ENCODE assay signal across 21 cellular contexts in the genomic region with DNA sequence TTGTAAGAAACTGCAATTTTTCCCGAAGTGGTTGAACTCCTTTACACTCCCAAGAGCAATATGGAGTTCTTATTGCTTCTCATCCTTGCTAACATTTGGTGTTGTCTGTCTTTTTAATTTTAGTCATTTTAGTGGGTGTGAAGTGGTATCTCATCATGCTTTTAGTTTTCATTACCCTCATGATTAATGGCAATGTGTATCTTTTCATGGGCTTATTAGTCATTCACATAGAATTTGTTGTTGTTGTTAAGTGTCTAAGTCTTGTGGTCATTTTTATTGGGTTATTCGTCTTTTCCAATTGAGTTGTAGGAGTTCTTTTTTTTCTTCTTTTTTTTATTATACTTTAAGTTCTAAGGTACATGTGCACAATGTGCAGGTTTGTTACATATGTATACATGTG.
"Had no signal": no experiment of that assay in that cellular context is flagged by ENCODE, and none has a peak within 500 bp of the region (broad histone marks: within the 10 kb centered on the region; RNA-seq: fewer than 3 reads in every experiment).

No MANE protein-coding gene starts in this region.

- H3K4me3 Mint-ChIP-seq: dendritic cell treated with granulocyte-macrophage colony-stimulating factor and Interleukin-4, amounts not matched to agents 40 ng/mL and 50 ng/mL, for 4 days; effector memory CD8-positive, alpha-beta T cell; naive thymus-derived CD4-positive, alpha-beta T cell; neural progenitor cell; stimulated activated effector memory CD8-positive, alpha-beta T cell treated with anti-CD3 and anti-CD28 coated beads, Interleukin-12 subunit alpha, Interleukin-12 subunit beta, amount 100 ng/mL, for 72 hours had no signal

- H3K27ac ChIP-seq: hepatocyte, neural progenitor cell, psoas muscle, right lobe of liver, suprapubic skin, thyroid gland, upper lobe of left lung, uterus had no signal

- H3K4me1 Mint-ChIP-seq: stimulated activated effector memory CD8-positive, alpha-beta T cell treated with anti-CD3 and anti-CD28 coated beads, Interleukin-12 subunit alpha, Interleukin-12 subunit beta, amount 100 ng/mL, for 72 hours had no signal

- H3K36me3 Mint-ChIP-seq: neural progenitor cell; stimulated activated effector memory CD8-positive, alpha-beta T cell treated with anti-CD3 and anti-CD28 coated beads, Interleukin-12 subunit alpha, Interleukin-12 subunit beta, amount 100 ng/mL, for 72 hours had no signal

- H3K27me3 ChIP-seq: hepatocyte, neural progenitor cell, right lobe of liver, suprapubic skin, thyroid gland, upper lobe of left lung, uterus had no signal

- H3K9ac ChIP-seq: neural progenitor cell had no signal

- H3K27me3 Mint-ChIP-seq: dendritic cell treated with granulocyte-macrophage colony-stimulating factor and Interleukin-4, amounts not matched to agents 40 ng/mL and 50 ng/mL, for 4 days; naive thymus-derived CD4-positive, alpha-beta T cell had no signal

- H3K36me3 ChIP-seq: neural progenitor cell, right lobe of liver, suprapubic skin, thyroid gland, upper lobe of left lung, uterus had no signal

- DNase-seq: effector memory CD8-positive, alpha-beta T cell; head of caudate nucleus; left colon; left ventricle myocardium superior; naive thymus-derived CD4-positive, alpha-beta T cell; occipital lobe; psoas muscle; retina; right lobe of liver; stimulated activated CD4-positive, alpha-beta T cell treated with anti-CD3 and anti-CD28 coated beads, Interleukin-4, amount 100 ng/mL, for 1 hour; stimulated activated CD8-positive, alpha-beta memory T cell treated with anti-CD3 and anti-CD28 coated beads, Interleukin-4, amount 100 ng/mL, for 48 hours; stimulated activated naive CD8-positive, alpha-beta T cell treated with anti-CD3 and anti-CD28 coated beads, Interleukin-15, Interleukin-2, amounts not matched to agents 100 U/mL and 50 U/mL, for 24 hours; thyroid gland; upper lobe of left lung; uterus had no signal

- H3K79me2 ChIP-seq: hepatocyte had no signal

- H3K27ac Mint-ChIP-seq: dendritic cell treated with granulocyte-macrophage colony-stimulating factor and Interleukin-4, amounts not matched to agents 40 ng/mL and 50 ng/mL, for 4 days; effector memory CD8-positive, alpha-beta T cell; naive thymus-derived CD4-positive, alpha-beta T cell; neural progenitor cell; stimulated activated effector memory CD8-positive, alpha-beta T cell treated with anti-CD3 and anti-CD28 coated beads, Interleukin-12 subunit alpha, Interleukin-12 subunit beta, amount 100 ng/mL, for 72 hours had no signal

- H3K9me3 ChIP-seq: psoas muscle, right lobe of liver, suprapubic skin, thyroid gland, upper lobe of left lung, uterus had no signal

- H3K4me2 ChIP-seq: hepatocyte, neural progenitor cell had no signal

- H3K4me3 ChIP-seq: hepatocyte, lung, neural progenitor cell, psoas muscle, right lobe of liver, suprapubic skin, thyroid gland, upper lobe of left lung, uterus had no signal

- H2AFZ ChIP-seq: hepatocyte, neural progenitor cell had no signal

- H3K4me1 ChIP-seq: neural progenitor cell, psoas muscle, right lobe of liver, suprapubic skin, thyroid gland, upper lobe of left lung had no signal

- H3K9me3 Mint-ChIP-seq: dendritic cell treated with granulocyte-macrophage colony-stimulating factor and Interleukin-4, amounts not matched to agents 40 ng/mL and 50 ng/mL, for 4 days; effector memory CD8-positive, alpha-beta T cell had no signal
